ENCODE assay signal across 1 cellular context in genomic region chr11:19697721-19698121, GRCh38.
TF ChIP-seq lines count a peak whose summit lies in the region.

No MANE protein-coding gene starts in this region.

TF ChIP-seq in H1, 55 proteins besides CTCF, POLR2A, EP300 and RAD21 (continued from another document):
- no peak for TF ChIP-seq CEBPB (IDR thresholded peaks at IDR 0.05; ENCODE audit: low read depth, low read length)
